In the genomic region with DNA sequence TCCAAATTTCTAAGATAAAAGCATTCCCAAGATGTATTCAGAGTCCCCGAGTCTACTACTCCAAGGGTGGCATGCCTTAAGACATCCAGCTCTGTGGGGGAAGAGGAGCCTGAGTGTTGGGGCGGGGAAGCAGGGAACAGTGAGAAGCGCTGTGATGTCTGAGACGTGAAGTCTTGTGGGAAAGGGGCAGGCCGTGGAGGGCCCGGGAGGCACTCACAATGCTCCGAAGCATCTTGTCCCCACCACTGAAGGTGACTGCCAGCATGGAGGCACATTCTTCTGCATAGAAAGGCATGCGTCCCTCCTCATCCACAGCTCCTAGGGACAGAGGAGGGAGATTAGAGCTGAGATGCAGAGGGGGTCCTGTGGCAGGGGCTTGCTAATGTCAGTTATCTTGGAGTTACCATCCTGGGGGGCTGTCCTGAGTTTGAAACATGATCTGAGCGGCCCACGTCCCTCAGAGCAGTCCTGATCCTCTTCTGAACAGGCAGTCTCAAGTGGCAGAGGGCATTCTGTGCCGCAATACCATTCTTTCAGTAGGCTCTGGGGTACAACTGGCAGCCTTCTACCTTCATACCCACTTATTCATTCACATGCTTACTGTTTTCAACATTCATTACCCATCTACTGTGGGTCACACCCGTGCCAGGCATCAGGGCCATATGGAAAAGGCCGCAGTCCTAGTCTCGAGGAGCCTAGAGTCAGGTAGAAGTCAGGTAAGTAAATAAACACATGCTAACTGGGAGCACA, we compare ENCODE assay signal across 18 cellular contexts. TPM values are rescaled to one million over a fixed set of nuclear protein-coding genes. Genes with fewer than 3 reads are reported as not detected.
A peak's percentile ranks its signal among the peaks of the same experiment; 100 is the strongest.
DNase-seq lines count a peak whose midpoint lies in the region; ATAC-seq and TF ChIP-seq lines count a peak whose summit lies in the region.
"Had no signal": no experiment of that assay in that cellular context is flagged by ENCODE, and none has a peak within 500 bp of the region (broad histone marks: within the 10 kb centered on the region; RNA-seq: fewer than 3 reads in every experiment).

No MANE protein-coding gene starts in this region.

- TF ChIP-seq EP300 in suprapubic skin (IDR thresholded peaks at IDR 0.05): no peak

- 90% methylated on average over 14 of the region's 14 CpGs for WGBS in suprapubic skin

- H3K27ac ChIP-seq in coronary artery (peak overlapping the region; percentile 89 to 95), suprapubic skin (peak overlapping the region; percentile 84)
- H3K27ac ChIP-seq: right lobe of liver, SJCRH30 had no signal

- no peak overlapping the region for H3K4me3 Mint-ChIP-seq in activated T-cell treated with anti-CD3 and anti-CD28 coated beads, Interleukin-2, amount 50 U/mL, for 24 hours
- no peak overlapping the region for H3K4me3 Mint-ChIP-seq in nephron progenitor cell
- no peak overlapping the region for H3K4me3 Mint-ChIP-seq in T-helper 2 cell treated with Interferon-gamma antibody and Interleukin-4, amounts not matched to agents 5 μg/mL and 100 μg/mL, for 36 hours
- H3K4me3 Mint-ChIP-seq: CD4-positive, CD25-positive, alpha-beta regulatory T cell; central memory CD8-positive, alpha-beta T cell; naive thymus-derived CD4-positive, alpha-beta T cell had no signal

- H3K36me3 ChIP-seq in suprapubic skin: peaks cover 82% of the 10 kb centered on the region
- H3K36me3 ChIP-seq: SJCRH30 had no signal

- no peaks in the 10 kb centered on the region for H3K9me3 Mint-ChIP-seq in activated T-cell treated with anti-CD3 and anti-CD28 coated beads, Interleukin-2, amount 50 U/mL, for 24 hours
- no peaks in the 10 kb centered on the region for H3K9me3 Mint-ChIP-seq in nephron progenitor cell
- no peaks in the 10 kb centered on the region for H3K9me3 Mint-ChIP-seq in T-helper 2 cell treated with Interferon-gamma antibody and Interleukin-4, amounts not matched to agents 5 μg/mL and 100 μg/mL, for 36 hours
- H3K9me3 Mint-ChIP-seq: CD4-positive, CD25-positive, alpha-beta regulatory T cell; central memory CD8-positive, alpha-beta T cell; naive thymus-derived CD4-positive, alpha-beta T cell; type B pancreatic cell had no signal

- H3K4me1 Mint-ChIP-seq in activated T-cell treated with anti-CD3 and anti-CD28 coated beads, Interleukin-2, amount 50 U/mL, for 24 hours (ENCODE audit: low read depth): peaks cover 16% of the 10 kb centered on the region
- peaks cover 85% of the 10 kb centered on the region for H3K4me1 Mint-ChIP-seq in nephron progenitor cell
- H3K4me1 Mint-ChIP-seq in T-helper 2 cell treated with Interferon-gamma antibody and Interleukin-4, amounts not matched to agents 5 μg/mL and 100 μg/mL, for 36 hours (ENCODE audit: low read depth): peaks cover 12% of the 10 kb centered on the region

- H3K9me3 ChIP-seq in suprapubic skin: no peaks in the 10 kb centered on the region
- H3K9me3 ChIP-seq: MG63, right lobe of liver, SJCRH30 had no signal

- peak overlapping the region; percentile 15 for H3K27ac Mint-ChIP-seq in activated T-cell treated with anti-CD3 and anti-CD28 coated beads, Interleukin-2, amount 50 U/mL, for 24 hours
- H3K27ac Mint-ChIP-seq in nephron progenitor cell: peak overlapping the region; percentile 50
- no peak overlapping the region for H3K27ac Mint-ChIP-seq in T-helper 2 cell treated with Interferon-gamma antibody and Interleukin-4, amounts not matched to agents 5 μg/mL and 100 μg/mL, for 36 hours
- H3K27ac Mint-ChIP-seq: type B pancreatic cell had no signal

- DNase-seq in activated T-cell treated with anti-CD3 and anti-CD28 coated beads, Interleukin-2, amount 50 U/mL, for 24 hours: peak; percentile 23
- no peak for DNase-seq in activated T-cell treated with anti-CD3 and anti-CD28 coated beads, Interleukin-2, amount 50 U/mL, for 1 hour
- DNase-seq in coronary artery (ENCODE audit: low spot score) (peak; percentile 72), nephron progenitor cell (no peak), suprapubic skin (ENCODE audit: low spot score in 2 of 2) (peak; percentile 38 to 40), GM13976 (ENCODE audit: low spot score) (no peak)
- no peak for DNase-seq in T-helper 2 cell treated with Interferon-gamma antibody and Interleukin-4, amounts not matched to agents 5 μg/mL and 100 μg/mL, for 36 hours (ENCODE audit: low spot score)
- DNase-seq: activated CD4-positive, alpha-beta T cell treated with anti-CD3 and anti-CD28 coated beads for 48 hours; CD4-positive, CD25-positive, alpha-beta regulatory T cell; MG63; naive thymus-derived CD4-positive, alpha-beta T cell; NCI-H2029 treated with DMSO at 0.1 percent for 48 hours; NCI-H510A treated with DMSO at 0.1 percent for 48 hours; SJCRH30 had no signal

- no peak for TF ChIP-seq POLR2A in suprapubic skin (IDR thresholded peaks at IDR 0.05)

- in situ Hi-C loops in GM13976 (cut with MboI; ENCODE audit: low sequenced_read_pairs, unreplicated experiment): loop anchor here (10.0 kb wide), 1 partner anchor 338 kb away; no protein-coding TSS in a partner anchor

- no peaks in the 10 kb centered on the region for H3K27me3 Mint-ChIP-seq in activated T-cell treated with anti-CD3 and anti-CD28 coated beads, Interleukin-2, amount 50 U/mL, for 24 hours
- peaks cover 10% of the 10 kb centered on the region for H3K27me3 Mint-ChIP-seq in nephron progenitor cell (ENCODE audit: low read depth, poor library complexity)
- no peaks in the 10 kb centered on the region for H3K27me3 Mint-ChIP-seq in T-helper 2 cell treated with Interferon-gamma antibody and Interleukin-4, amounts not matched to agents 5 μg/mL and 100 μg/mL, for 36 hours (ENCODE audit: low read depth)
- H3K27me3 Mint-ChIP-seq: CD4-positive, CD25-positive, alpha-beta regulatory T cell; central memory CD8-positive, alpha-beta T cell; naive thymus-derived CD4-positive, alpha-beta T cell; type B pancreatic cell had no signal

- ATAC-seq in GM21786 (IDR thresholded peaks at IDR 0.05; ENCODE audit: unreplicated experiment): no peak
- ATAC-seq: naive thymus-derived CD4-positive, alpha-beta T cell; right lobe of liver had no signal

- H3K4me1 ChIP-seq in suprapubic skin: peaks cover 43% of the 10 kb centered on the region
- H3K4me1 ChIP-seq: right lobe of liver had no signal

- no peak for TF ChIP-seq CTCF in coronary artery (IDR thresholded peaks at IDR 0.05)
- TF ChIP-seq CTCF in nephron progenitor cell (IDR thresholded peaks at IDR 0.05): no peak
- no peak for TF ChIP-seq CTCF in suprapubic skin (IDR thresholded peaks at IDR 0.05)
- no peak for TF ChIP-seq CTCF in GM13976 (IDR thresholded peaks at IDR 0.05; ENCODE audit: borderline replicate concordance, control extremely low read depth, extremely low read depth, insufficient read depth, missing control alignments)

- H3K4me3 ChIP-seq in coronary artery: no peak overlapping the region
- no peak overlapping the region for H3K4me3 ChIP-seq in suprapubic skin
- H3K4me3 ChIP-seq: MG63, right lobe of liver, SJCRH30 had no signal

- peaks cover 99% of the 10 kb centered on the region for H3K36me3 Mint-ChIP-seq in activated T-cell treated with anti-CD3 and anti-CD28 coated beads, Interleukin-2, amount 50 U/mL, for 24 hours (ENCODE audit: low read depth)
- peaks cover 23% of the 10 kb centered on the region for H3K36me3 Mint-ChIP-seq in nephron progenitor cell (ENCODE audit: low read depth)
- H3K36me3 Mint-ChIP-seq in T-helper 2 cell treated with Interferon-gamma antibody and Interleukin-4, amounts not matched to agents 5 μg/mL and 100 μg/mL, for 36 hours (ENCODE audit: low read depth): peaks cover 66% of the 10 kb centered on the region

- H3K27me3 ChIP-seq in suprapubic skin: no peaks in the 10 kb centered on the region
- H3K27me3 ChIP-seq: MG63, right lobe of liver, SJCRH30 had no signal

RNA-seq across cellular contexts. Expression of gene PCSK7, which starts 8.7 kb away (rescaled TPM):
- total RNA-seq in suprapubic skin: 100 to 1,000 TPM in 1 of 4 donors, 10 to 100 TPM in 3; 56.7 to 113 (median 73.3) TPM

RNA-seq across cellular contexts. Expression of gene RNF214, which starts 9.3 kb away (rescaled TPM):
- 10 to 100 TPM in 3 of 4 donors, 1 to 10 TPM in 1; 6.7 to 22.9 (median 12.2) TPM for total RNA-seq in suprapubic skin

RNA-seq across cellular contexts. Expression of gene TAGLN, which starts 24.0 kb away (rescaled TPM):
- total RNA-seq in suprapubic skin: 100 to 1,000 TPM; 190 to 216 (median 199) TPM

RNA-seq across cellular contexts. Expression of gene SIDT2, which starts 44.6 kb away (rescaled TPM):
- 100 to 1,000 TPM in 1 of 4 donors, 10 to 100 TPM in 3; 42.6 to 130 (median 74.7) TPM for total RNA-seq in suprapubic skin

Comparison
In these comparisons a context has a peak if more than half of its experiments do, and no peak if none do; other contexts are left out.
1. DNase-seq: peak in activated T-cell treated with anti-CD3 and anti-CD28 coated beads, Interleukin-2, amount 50 U/mL, for 24 hours (single experiment), coronary artery (single experiment) and suprapubic skin (2 of 2); none in activated T-cell treated with anti-CD3 and anti-CD28 coated beads, Interleukin-2, amount 50 U/mL, for 1 hour (single experiment), nephron progenitor cell (single experiment), T-helper 2 cell treated with Interferon-gamma antibody and Interleukin-4, amounts not matched to agents 5 μg/mL and 100 μg/mL, for 36 hours (single experiment) and GM13976 (single experiment).